Comparison of ENCODE assay signal across 9 cellular contexts in genomic region chr3:167882057-167882667, GRCh38.
DNase-seq lines count a peak whose midpoint lies in the region; ATAC-seq and TF ChIP-seq lines count a peak whose summit lies in the region.
"Had no signal": no experiment of that assay in that cellular context is flagged by ENCODE, and none has a peak within 500 bp of the region (broad histone marks: within the 10 kb centered on the region; RNA-seq: fewer than 3 reads in every experiment).

No MANE protein-coding gene starts in this region.

- H3K36me3 ChIP-seq in WERI-Rb-1 (no peaks in the 10 kb centered on the region), right atrium auricular region (no peaks in the 10 kb centered on the region)

- H3K4me1 Mint-ChIP-seq in activated naive CD4-positive, alpha-beta T cell treated with anti-CD3 and anti-CD28 coated beads for 36 hours (ENCODE audit: low read depth): peaks cover 4% of the 10 kb centered on the region

- H3K4me3 ChIP-seq in WERI-Rb-1 (ENCODE audit: low read depth, low read length) (no peak overlapping the region), right atrium auricular region (no peak overlapping the region)

- H3K4me1 ChIP-seq in right atrium auricular region: peaks cover 0 to 10% of the 10 kb centered on the region in 2 donors

- H3K36me3 Mint-ChIP-seq in activated naive CD4-positive, alpha-beta T cell treated with anti-CD3 and anti-CD28 coated beads for 36 hours (ENCODE audit: low read depth): no peaks in the 10 kb centered on the region
- H3K36me3 Mint-ChIP-seq: naive thymus-derived CD8-positive, alpha-beta T cell had no signal

- peak; percentile 88 for TF ChIP-seq CTCF in C4-2B (conservative IDR thresholded peaks at IDR 0.05)
- peak; percentile 19; the same call in 1 of the 2 replicates for TF ChIP-seq CTCF in WERI-Rb-1 (IDR thresholded peaks at IDR 0.05; ENCODE audit: low read depth, low read length)
- TF ChIP-seq CTCF in right atrium auricular region (IDR thresholded peaks at IDR 0.05): peak; percentile 55 to 84

- ATAC-seq in GM18868 (IDR thresholded peaks at IDR 0.05; ENCODE audit: unreplicated experiment): peak; percentile 84
- peak; percentile 87 for ATAC-seq in HG03066 (IDR thresholded peaks at IDR 0.05; ENCODE audit: low read depth, unreplicated experiment)

- no peaks in the 10 kb centered on the region for H3K27me3 ChIP-seq in WERI-Rb-1 (ENCODE audit: insufficient read depth, low read depth, severe bottlenecking)
- no peaks in the 10 kb centered on the region for H3K27me3 ChIP-seq in right atrium auricular region

- peaks cover 24% of the 10 kb centered on the region for H3K27me3 Mint-ChIP-seq in activated naive CD4-positive, alpha-beta T cell treated with anti-CD3 and anti-CD28 coated beads for 36 hours (ENCODE audit: low read depth)

- CTCF ChIA-PET in activated naive CD4-positive, alpha-beta T cell treated with anti-CD3 and anti-CD28 coated beads for 36 hours (lab: Charles Lee): interaction anchor here (0.7 to 2.7 kb wide), 19 partner anchors 9 to 504 kb away, joined by 3 to 14 read pairs (median 3); partner anchors contain the start of gene ZBBX

- DNase-seq in NCI-H2107 (lab: John Stamatoyannopoulos, UW): peak; percentile 34
- no peak for DNase-seq in WERI-Rb-1
- DNase-seq in right atrium auricular region (ENCODE audit: low spot score): no peak
- peak; percentile 33 for DNase-seq in stromal cell of bone marrow (ENCODE audit: low read depth)
- no peak for DNase-seq in activated naive CD4-positive, alpha-beta T cell treated with anti-CD3 and anti-CD28 coated beads for 36 hours

- H3K27ac ChIP-seq in C4-2B (no peak overlapping the region), WERI-Rb-1 (no peak overlapping the region), right atrium auricular region (no peak overlapping the region)

- H3K9me3 Mint-ChIP-seq in activated naive CD4-positive, alpha-beta T cell treated with anti-CD3 and anti-CD28 coated beads for 36 hours: no peaks in the 10 kb centered on the region
- H3K9me3 Mint-ChIP-seq: naive thymus-derived CD8-positive, alpha-beta T cell had no signal

- H3K9me3 ChIP-seq in WERI-Rb-1 (ENCODE audit: severe bottlenecking) (no peaks in the 10 kb centered on the region), right atrium auricular region (no peaks in the 10 kb centered on the region)

- H3K27ac Mint-ChIP-seq in activated naive CD4-positive, alpha-beta T cell treated with anti-CD3 and anti-CD28 coated beads for 36 hours: no peak overlapping the region

- intact Hi-C loops in activated naive CD4-positive, alpha-beta T cell treated with anti-CD3 and anti-CD28 coated beads for 36 hours (cut with micrococcal nuclease): loop anchor here (1.0 to 5.0 kb wide), 7 partner anchors 43 to 1045 kb away; partner anchors contain the start of genes PDCD10, SERPINI1 and ZBBX

- no peak overlapping the region for H3K4me3 Mint-ChIP-seq in activated naive CD4-positive, alpha-beta T cell treated with anti-CD3 and anti-CD28 coated beads for 36 hours

Comparison
In these comparisons a context has a peak if more than half of its experiments do, and no peak if none do; other contexts are left out.
1. CTCF ChIP-seq: peak in every context shown above with its lines; median percentile 88 in C4-2B; 70 in right atrium auricular region; 19 in WERI-Rb-1.
2. DNase-seq: peak in NCI-H2107 (single experiment) and stromal cell of bone marrow (single experiment); none in WERI-Rb-1 (single experiment), right atrium auricular region (single experiment) and activated naive CD4-positive, alpha-beta T cell treated with anti-CD3 and anti-CD28 coated beads for 36 hours (single experiment).